ENCODE assay signal across 23 cellular contexts in the genomic region with DNA sequence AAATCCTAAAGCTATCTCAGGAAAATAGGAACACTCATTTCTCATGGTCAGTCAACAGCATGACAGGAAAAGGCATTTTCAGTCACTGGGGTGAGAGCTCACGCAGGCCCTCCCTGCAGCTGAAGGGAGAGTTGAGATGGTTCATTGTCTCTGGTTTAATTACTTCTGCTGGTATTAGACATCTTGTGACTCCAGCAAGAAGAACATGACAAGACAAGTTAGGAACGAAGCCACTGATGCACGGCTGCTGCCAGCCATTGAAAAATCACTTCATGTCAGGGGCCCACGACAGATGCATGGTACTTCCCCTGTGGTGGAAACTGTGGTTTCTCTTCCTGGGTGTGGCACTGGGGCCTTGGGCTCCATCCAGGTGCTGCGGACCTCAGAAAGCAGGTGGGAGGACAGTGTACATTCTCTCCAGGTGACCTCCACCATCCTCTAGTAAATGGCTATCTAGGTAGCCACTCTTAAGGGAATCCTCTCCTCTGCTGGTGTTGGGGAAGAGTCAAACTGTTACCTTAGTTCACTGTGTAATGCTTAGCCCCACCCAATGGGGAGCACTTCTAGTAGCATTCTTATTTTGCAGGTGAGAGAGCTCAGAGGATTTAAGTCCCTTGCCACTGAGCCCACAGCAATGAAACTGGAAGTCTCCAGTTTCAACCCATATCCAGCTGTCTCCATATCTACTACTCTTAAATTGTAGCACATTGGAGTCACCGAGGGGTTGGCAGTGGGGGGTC.
DNase-seq lines count a peak whose midpoint lies in the region; ATAC-seq, FAIRE-seq and TF ChIP-seq lines count a peak whose summit lies in the region.
"Had no signal": no experiment of that assay in that cellular context is flagged by ENCODE, and none has a peak within 500 bp of the region (broad histone marks: within the 10 kb centered on the region; RNA-seq: fewer than 3 reads in every experiment).

No MANE protein-coding gene starts in this region.

- no peak overlapping the region for H3K4me3 ChIP-seq in breast epithelium
- H3K4me3 ChIP-seq in keratinocyte (ENCODE audit: control insufficient read depth in 2 of 3, extremely low read depth in 1 of 3, insufficient read depth in 2 of 3, low read depth in 1 of 3, low read length in 3 of 3): peak overlapping the region in 1 of 3 experiments; percentile 7
- no peak overlapping the region for H3K4me3 ChIP-seq in ovary
- H3K4me3 ChIP-seq: prostate gland, skin epidermis had no signal

- H2AFZ ChIP-seq in keratinocyte (ENCODE audit: control insufficient read depth, low read length): peak overlapping the region; percentile 42

- H3K27ac ChIP-seq in breast epithelium (peak overlapping the region; percentile 43 to 51), keratinocyte (ENCODE audit: control insufficient read depth, insufficient read depth, low read length) (no peak overlapping the region), ovary (no peak overlapping the region)
- H3K27ac ChIP-seq: C4-2B, prostate gland, VCaP had no signal

- H3K36me3 ChIP-seq in breast epithelium (no peaks in the 10 kb centered on the region), keratinocyte (ENCODE audit: control insufficient read depth in 2 of 2, extremely low read depth in 1 of 2, insufficient read depth in 2 of 2, low read length in 2 of 2) (no peaks in the 10 kb centered on the region), ovary (no peaks in the 10 kb centered on the region)
- H3K36me3 ChIP-seq: prostate gland had no signal

- in situ Hi-C loops in Caki2 (cut with HindIII; ENCODE audit: low pct_unique_long_range_greater_than_20kb, low sequenced_read_pairs): no loop called here

- TF ChIP-seq POLR2A in breast epithelium (IDR thresholded peaks at IDR 0.05) (no peak), ovary (IDR thresholded peaks at IDR 0.05) (no peak)

- no peaks in the 10 kb centered on the region for H3K27me3 ChIP-seq in breast epithelium
- H3K27me3 ChIP-seq in keratinocyte (ENCODE audit: control insufficient read depth, extremely low read depth, insufficient read depth, low read length): no peaks in the 10 kb centered on the region
- H3K27me3 ChIP-seq in ovary: no peaks in the 10 kb centered on the region

- H3K4me2 ChIP-seq in keratinocyte (ENCODE audit: control insufficient read depth, extremely low read depth, insufficient read depth, low read depth, low read length): peak overlapping the region; percentile 48

- H4K20me1 ChIP-seq in keratinocyte (ENCODE audit: control insufficient read depth, extremely low read depth, insufficient read depth, low read length): no peaks in the 10 kb centered on the region

- DNase-seq in Caki2 (ENCODE audit: low read depth) (peak; percentile 71), breast epithelium (ENCODE audit: low spot score in 2 of 2) (peak in 1 of 2 donors; percentile 52), keratinocyte (ENCODE audit: low read depth, low spot score) (peak; percentile 56), NOMO-1 treated with dmso at 0.1 percent for 144 hours (lab: John Stamatoyannopoulos, UW; ENCODE audit: unreplicated experiment) (no peak), ovary (no peak)
- DNase-seq in stimulated activated CD4-positive, alpha-beta T cell treated with anti-CD3 and anti-CD28 coated beads, Interleukin-2, amount 100 ng/mL, for 48 hours: no peak
- no peak for DNase-seq in activated CD4-positive, alpha-beta T cell treated with anti-CD3 and anti-CD28 coated beads, Interleukin-2, amount 50 U/mL, for 1 hour
- DNase-seq: ACHN; activated CD4-positive, alpha-beta T cell treated with anti-CD3 and anti-CD28 coated beads, Interleukin-2, amount 50 U/mL, for 48 hours; activated gamma-delta T cell; DMS 273 treated with DMSO at 0.1 percent for 48 hours; HCEC 1CT; left colon; NCI-H748 treated with DMSO at 0.1 percent for 48 hours; stimulated activated CD4-positive, alpha-beta T cell treated with anti-CD3 and anti-CD28 coated beads, Interleukin-2, amount 100 ng/mL, for 24 hours; stimulated activated naive CD4-positive, alpha-beta T cell had no signal

- H3K9me1 ChIP-seq in keratinocyte (ENCODE audit: control insufficient read depth, extremely low read depth, insufficient read depth, low read length): no peaks in the 10 kb centered on the region

- no peaks in the 10 kb centered on the region for H3K9me3 ChIP-seq in breast epithelium
- no peaks in the 10 kb centered on the region for H3K9me3 ChIP-seq in keratinocyte (ENCODE audit: control insufficient read depth, low read depth, low read length)
- H3K9me3 ChIP-seq in ovary: no peaks in the 10 kb centered on the region
- H3K9me3 ChIP-seq: prostate gland had no signal

- intact Hi-C loops in breast epithelium (cut with DNase I; ENCODE audit: low total_unique reads): loop anchor here (5.0 kb wide), 1 partner anchor 529 kb away; no protein-coding TSS in a partner anchor
- intact Hi-C loops in ovary (cut with DNase I): no loop called here

- dilution Hi-C loops in keratinocyte (cut with MboI; ENCODE audit: extremely low pct_ligation_motif_present, low sequenced_read_pairs): no loop called here

- TF ChIP-seq EP300 in ovary (IDR thresholded peaks at IDR 0.05): no peak

- H3K9ac ChIP-seq in keratinocyte (ENCODE audit: control insufficient read depth, extremely low read depth, insufficient read depth, low read length): no peak overlapping the region

- TF ChIP-seq CTCF in breast epithelium (IDR thresholded peaks at IDR 0.05) (no peak), keratinocyte (optimal IDR thresholded peaks at IDR 0.05 in 1 of 3, IDR thresholded peaks at IDR 0.05 in 1 of 3, conservative IDR thresholded peaks at IDR 0.05 in 1 of 3; ENCODE audit: extremely low read depth in 1 of 3, insufficient read depth in 2 of 3, low read length in 3 of 3) (peak in 1 of 3 experiments; percentile 16), ovary (IDR thresholded peaks at IDR 0.05) (no peak)

- no peaks in the 10 kb centered on the region for H3K79me2 ChIP-seq in keratinocyte (ENCODE audit: control insufficient read depth, insufficient read depth, low read length)

- peak; percentile 86 for FAIRE-seq in keratinocyte (lab: Jason Lieb, UNC)
- FAIRE-seq: endothelial cell of umbilical vein, G401.6 had no signal

- no peaks in the 10 kb centered on the region for H3K4me1 ChIP-seq in breast epithelium
- peaks cover 16% of the 10 kb centered on the region for H3K4me1 ChIP-seq in keratinocyte (ENCODE audit: control insufficient read depth, extremely low read depth, insufficient read depth, low read length)
- no peaks in the 10 kb centered on the region for H3K4me1 ChIP-seq in ovary (ENCODE audit: insufficient read depth)
- H3K4me1 ChIP-seq: prostate gland had no signal

- 84 to 92% (median 88%) methylated on average over 6 of the region's 6 CpGs for WGBS in ovary, 3 donors

- ATAC-seq in HG03432 (IDR thresholded peaks at IDR 0.05; ENCODE audit: unreplicated experiment): peak; percentile 61
- ATAC-seq: left colon had no signal

Comparison
In these comparisons a context has a peak if more than half of its experiments do, and no peak if none do; other contexts are left out.
1. DNase-seq: peak in Caki2 (single experiment) and keratinocyte (single experiment); none in NOMO-1 treated with dmso at 0.1 percent for 144 hours (single experiment), ovary (0 of 5), stimulated activated CD4-positive, alpha-beta T cell treated with anti-CD3 and anti-CD28 coated beads, Interleukin-2, amount 100 ng/mL, for 48 hours (0 of 2) and activated CD4-positive, alpha-beta T cell treated with anti-CD3 and anti-CD28 coated beads, Interleukin-2, amount 50 U/mL, for 1 hour (single experiment).
2. H3K27ac ChIP-seq: peak in breast epithelium (2 of 2); none in keratinocyte (single experiment) and ovary (0 of 2).